Comparison of ENCODE assay signal across 8 cellular contexts in the genomic region with DNA sequence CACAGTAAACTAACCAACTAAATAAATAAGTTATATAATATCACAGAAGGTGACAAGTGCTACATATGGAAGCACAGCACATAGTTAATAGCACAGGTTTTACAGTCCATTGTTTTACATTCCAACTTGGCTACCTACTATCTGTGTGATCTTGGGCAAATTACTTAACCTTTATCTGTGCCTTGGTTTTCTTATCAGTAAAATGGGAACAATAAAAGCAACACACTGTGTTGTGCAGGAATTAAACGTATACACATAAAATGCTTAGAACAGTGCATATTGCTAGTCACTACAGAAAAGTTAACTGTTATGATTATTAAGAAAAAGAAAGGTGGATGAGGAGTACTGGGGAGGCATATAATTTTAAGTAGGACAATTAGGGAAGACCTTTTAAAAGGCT.
"Had no signal": no experiment of that assay in that cellular context is flagged by ENCODE, and none has a peak within 500 bp of the region (broad histone marks: within the 10 kb centered on the region; RNA-seq: fewer than 3 reads in every experiment).

No MANE protein-coding gene starts in this region.

- DNase-seq: GDM1, GF-D8 had no signal

- H3K4me3 ChIP-seq: GM12878 had no signal

- ATAC-seq: GM12878 had no signal

- FAIRE-seq: G401.6, GM12891, GM12892, GM18507, GM19239 had no signal
